In genomic region chr3:148087601-148088371, GRCh38 we compare ENCODE assay signal across 1 cellular context.
TF ChIP-seq lines count a peak whose summit lies in the region.

No MANE protein-coding gene starts in this region.

TF ChIP-seq in GM23338, 12 proteins besides CTCF, POLR2A, EP300 and RAD21 (continued from another document):
- TF ChIP-seq ZNF462 (CRISPR knock-in tag; IDR thresholded peaks at IDR 0.05) = no peak
- no peak for TF ChIP-seq POLR2AphosphoS5 (IDR thresholded peaks at IDR 0.05; ENCODE audit: low read depth)
- no peak for TF ChIP-seq JUNB (IDR thresholded peaks at IDR 0.05; ENCODE audit: unreplicated experiment)
- no peak for TF ChIP-seq EZH2 (IDR thresholded peaks at IDR 0.05; ENCODE audit: low read depth, unreplicated experiment)
TF ChIP-seq in GM23338: peak in this region for 0.
